In genomic region chr12:12486661-12487240, GRCh38 we compare ENCODE assay signal across 11 cellular contexts.
DNase-seq lines count a peak whose midpoint lies in the region; ATAC-seq and TF ChIP-seq lines count a peak whose summit lies in the region.
"Had no signal": no experiment of that assay in that cellular context is flagged by ENCODE, and none has a peak within 500 bp of the region (broad histone marks: within the 10 kb centered on the region; RNA-seq: fewer than 3 reads in every experiment).

No MANE protein-coding gene starts in this region.

- no peak for TF ChIP-seq CTCF in thyroid gland (IDR thresholded peaks at IDR 0.05)

- peak; percentile 32 for ATAC-seq in activated CD4-positive, alpha-beta T cell treated with anti-CD3 and anti-CD28 coated beads for 36 hours
- peak; percentile 82 for ATAC-seq in HG02571 (IDR thresholded peaks at IDR 0.05; ENCODE audit: unreplicated experiment)
- ATAC-seq in HG03571 (IDR thresholded peaks at IDR 0.05; ENCODE audit: unreplicated experiment), result peak; percentile 83

- no peak overlapping the region for H3K27ac ChIP-seq in thyroid gland
- H3K27ac ChIP-seq: PC-9 had no signal

- intact Hi-C loops in activated CD4-positive, alpha-beta T cell treated with anti-CD3 and anti-CD28 coated beads for 36 hours (cut with DNase I, micrococcal nuclease), result loop anchor here (2.0 kb wide), 2 partner anchors 14 to 18 kb away; no protein-coding TSS in a partner anchor
- intact Hi-C loops in thyroid gland (cut with DNase I), result no loop called here

- H3K36me3 ChIP-seq in thyroid gland, result peaks cover 0 to 10% of the 10 kb centered on the region in 2 donors

- no peaks in the 10 kb centered on the region for H3K9me3 ChIP-seq in thyroid gland

- TF ChIP-seq POLR2A in thyroid gland (IDR thresholded peaks at IDR 0.05), result no peak

- POLR2A ChIA-PET in activated CD4-positive, alpha-beta T cell treated with anti-CD3 and anti-CD28 coated beads for 36 hours (lab: Charles Lee), result interaction anchor here (0.8 to 2.2 kb wide), 5 partner anchors 12 to 25 kb away, joined by 3 to 13 read pairs (median 4); no protein-coding TSS in a partner anchor

- 86 to 92% methylated on average over 6 of the region's 6 CpGs for WGBS in thyroid gland, 2 donors

- no peak for DNase-seq in activated CD4-positive, alpha-beta T cell treated with anti-CD3 and anti-CD28 coated beads for 36 hours
- DNase-seq in activated CD4-positive, alpha-beta T cell treated with anti-CD3 and anti-CD28 coated beads, Interleukin-2, amount 50 U/mL, for 4 hours, result no peak
- DNase-seq in renal cortical epithelial cell (ENCODE audit: low read depth) (peak; percentile 16), Ammon's horn (ENCODE audit: low spot score) (no peak), thyroid gland (no peak), DMS53 (lab: John Stamatoyannopoulos, UW) (no peak)
- DNase-seq: KBM-7, PC-9 had no signal

- H3K27me3 ChIP-seq in thyroid gland, result no peaks in the 10 kb centered on the region

- peak overlapping the region; percentile 80 for H3K27ac Mint-ChIP-seq in activated CD4-positive, alpha-beta T cell treated with anti-CD3 and anti-CD28 coated beads for 36 hours
- H3K27ac Mint-ChIP-seq: dendritic cell treated with granulocyte-macrophage colony-stimulating factor and Interleukin-4, amounts not matched to agents 40 ng/mL and 50 ng/mL, for 4 days had no signal

- no peak overlapping the region for H3K4me3 ChIP-seq in thyroid gland (replicated peaks in 1 of 3)
- H3K4me3 ChIP-seq: PC-9 had no signal

- CTCF ChIA-PET in activated CD4-positive, alpha-beta T cell treated with anti-CD3 and anti-CD28 coated beads for 36 hours (lab: Charles Lee), result interaction anchor here (0.8 to 2.9 kb wide), 7 partner anchors 11 to 210 kb away, joined by 3 to 12 read pairs (median 3); no protein-coding TSS in a partner anchor

- H3K36me3 Mint-ChIP-seq in activated CD4-positive, alpha-beta T cell treated with anti-CD3 and anti-CD28 coated beads for 36 hours (ENCODE audit: low read depth), result peaks cover 49% of the 10 kb centered on the region

- no peaks in the 10 kb centered on the region for H3K4me1 ChIP-seq in thyroid gland

- H3K27me3 Mint-ChIP-seq in activated CD4-positive, alpha-beta T cell treated with anti-CD3 and anti-CD28 coated beads for 36 hours, result no peaks in the 10 kb centered on the region
- H3K27me3 Mint-ChIP-seq: dendritic cell treated with granulocyte-macrophage colony-stimulating factor and Interleukin-4, amounts not matched to agents 40 ng/mL and 50 ng/mL, for 4 days had no signal

- no peaks in the 10 kb centered on the region for H3K9me3 Mint-ChIP-seq in activated CD4-positive, alpha-beta T cell treated with anti-CD3 and anti-CD28 coated beads for 36 hours (ENCODE audit: low read depth)
- H3K9me3 Mint-ChIP-seq: dendritic cell treated with granulocyte-macrophage colony-stimulating factor and Interleukin-4, amounts not matched to agents 40 ng/mL and 50 ng/mL, for 4 days had no signal

- no peak overlapping the region for H3K4me3 Mint-ChIP-seq in activated CD4-positive, alpha-beta T cell treated with anti-CD3 and anti-CD28 coated beads for 36 hours
- H3K4me3 Mint-ChIP-seq: dendritic cell treated with granulocyte-macrophage colony-stimulating factor and Interleukin-4, amounts not matched to agents 40 ng/mL and 50 ng/mL, for 4 days had no signal

- peaks cover 57% of the 10 kb centered on the region for H3K4me1 Mint-ChIP-seq in activated CD4-positive, alpha-beta T cell treated with anti-CD3 and anti-CD28 coated beads for 36 hours

Comparison
In these comparisons a context has a peak if more than half of its experiments do, and no peak if none do; other contexts are left out.
1. ATAC-seq: peak in every context shown above with its lines; median percentile 83 in HG03571; 82 in HG02571; 32 in activated CD4-positive, alpha-beta T cell treated with anti-CD3 and anti-CD28 coated beads for 36 hours.